Comparison of ENCODE assay signal across 24 cellular contexts in genomic region chr7:23600251-23600650, GRCh38. TPM values are rescaled to one million over a fixed set of nuclear protein-coding genes. Genes with fewer than 3 reads are reported as not detected.
A peak's percentile ranks its signal among the peaks of the same experiment; 100 is the strongest.
DNase-seq lines count a peak whose midpoint lies in the region; ATAC-seq, FAIRE-seq and TF ChIP-seq lines count a peak whose summit lies in the region.
"Had no signal": no experiment of that assay in that cellular context is flagged by ENCODE, and none has a peak within 500 bp of the region (broad histone marks: within the 10 kb centered on the region; RNA-seq: fewer than 3 reads in every experiment).

No MANE protein-coding gene starts in this region.

- peak overlapping the region; percentile 74 for H3K4me2 ChIP-seq in GM12878 (ENCODE audit: control insufficient read depth, insufficient read depth)

- CTCF ChIA-PET in CD4-positive, alpha-beta T cell (lab: Charles Lee): interaction anchor here (0.6 to 4.3 kb wide), 3 partner anchors 53 to 1417 kb away, joined by 3 to 15 read pairs (median 4); no protein-coding TSS in a partner anchor
- CTCF ChIA-PET in GM12878 (lab: Yijun Ruan, JAX): interaction anchor here (0.6 to 4.1 kb wide), 5 partner anchors 8 to 414 kb away, joined by 5 to 20 read pairs (median 7); no protein-coding TSS in a partner anchor

- H3K4me1 Mint-ChIP-seq in CD4-positive, alpha-beta T cell (ENCODE audit: low read depth): peaks cover 46% of the 10 kb centered on the region
- peaks cover 64% of the 10 kb centered on the region for H3K4me1 Mint-ChIP-seq in HFFc6 (ENCODE audit: low read depth)
- H3K4me1 Mint-ChIP-seq in neural crest cell: peaks cover 38% of the 10 kb centered on the region
- peaks cover 30 to 47% of the 10 kb centered on the region in 2 donors for H3K4me1 Mint-ChIP-seq in natural killer cell

- peaks cover 14% of the 10 kb centered on the region for H3K36me3 Mint-ChIP-seq in CD4-positive, alpha-beta T cell (ENCODE audit: low read depth)
- no peaks in the 10 kb centered on the region for H3K36me3 Mint-ChIP-seq in HFFc6 (ENCODE audit: low read depth)
- H3K36me3 Mint-ChIP-seq in neural crest cell (ENCODE audit: low read depth): peaks cover 4% of the 10 kb centered on the region
- no peaks in the 10 kb centered on the region for H3K36me3 Mint-ChIP-seq in natural killer cell

- SMC1A ChIA-PET in GM12878 (lab: Charles Lee; ENCODE audit: uncharacterized antibody, unreplicated experiment): interaction anchor here (1.2 to 4.5 kb wide), 9 partner anchors 9 to 96 kb away, joined by 3 to 29 read pairs (median 5); partner anchors contain the start of gene FAM221A

- H3K27ac Mint-ChIP-seq in CD4-positive, alpha-beta T cell: no peak overlapping the region
- H3K27ac Mint-ChIP-seq in HFFc6 (peak overlapping the region; percentile 13; the same call in 1 of the 2 replicates), neural crest cell (ENCODE audit: unreplicated experiment) (no peak overlapping the region), natural killer cell (no peak overlapping the region)
- H3K27ac Mint-ChIP-seq: activated CD8-positive, alpha-beta T cell treated with anti-CD3 and anti-CD28 coated beads, Interleukin-2, amount 10 ng/mL, durations not matched to agents 7 days and 5 days; CD4-positive, alpha-beta memory T cell had no signal

- no peak for TF ChIP-seq POLR2A in GM12878 (IDR thresholded peaks at IDR 0.05; ENCODE audit: low read depth, low read length)
- TF ChIP-seq POLR2A in stomach (IDR thresholded peaks at IDR 0.05): no peak

- peak overlapping the region; percentile 2 for H3K9ac ChIP-seq in GM12878 (ENCODE audit: control insufficient read depth, insufficient read depth, low read length)

- H3K27me3 Mint-ChIP-seq in CD4-positive, alpha-beta T cell: no peaks in the 10 kb centered on the region
- H3K27me3 Mint-ChIP-seq in HFFc6 (ENCODE audit: insufficient read depth): peaks cover 5% of the 10 kb centered on the region; the same call in 1 of the 2 replicates
- peaks cover 6% of the 10 kb centered on the region for H3K27me3 Mint-ChIP-seq in neural crest cell (ENCODE audit: low read depth)
- peaks cover 5% of the 10 kb centered on the region in 2 donors for H3K27me3 Mint-ChIP-seq in natural killer cell (ENCODE audit: low read depth in 2 of 2)
- H3K27me3 Mint-ChIP-seq: CD4-positive, alpha-beta memory T cell had no signal

- no peak for ATAC-seq in CD4-positive, alpha-beta T cell (ENCODE audit: poor library complexity)
- ATAC-seq in GM12878 (no peak), natural killer cell (no peak)
- ATAC-seq: activated CD4-positive, CD25-positive, alpha-beta regulatory T cell treated with anti-CD3 and anti-CD28 coated beads, Interleukin-2, amount 50 U/mL, for 24 hours; activated CD8-positive, alpha-beta T cell treated with anti-CD3 and anti-CD28 coated beads, Interleukin-2, amount 10 ng/mL, durations not matched to agents 7 days and 5 days; heart left ventricle; K562; Right ventricle myocardium inferior had no signal

- TF ChIP-seq CTCF in CD4-positive, alpha-beta T cell (IDR thresholded peaks at IDR 0.05): no peak
- TF ChIP-seq CTCF in HFFc6 (IDR thresholded peaks at IDR 0.05) (no peak), GM12878 (IDR thresholded peaks at IDR 0.05 in 2 of 3, conservative IDR thresholded peaks at IDR 0.05 in 1 of 3; ENCODE audit: control insufficient read depth in 2 of 3, extremely low read depth in 1 of 3, insufficient read depth in 1 of 3, low read depth in 3 of 3, low read length in 3 of 3) (no peak), neural crest cell (conservative IDR thresholded peaks at IDR 0.05) (no peak), stomach (IDR thresholded peaks at IDR 0.05) (no peak), natural killer cell (IDR thresholded peaks at IDR 0.05) (no peak)

- intact Hi-C loops in CD4-positive, alpha-beta T cell (cut with DNase I, micrococcal nuclease): no loop called here
- intact Hi-C loops in GM12878 (cut with micrococcal nuclease; ENCODE audit: unreplicated experiment): no loop called here
- intact Hi-C loops in stomach (cut with DNase I; ENCODE audit: low total_unique reads): no loop called here
- intact Hi-C loops in natural killer cell (cut with micrococcal nuclease): no loop called here

- no peak overlapping the region for H2AFZ ChIP-seq in GM12878 (ENCODE audit: control insufficient read depth, low read depth, low read length)

- H3K4me3 Mint-ChIP-seq in CD4-positive, alpha-beta T cell: peak overlapping the region; percentile 57
- H3K4me3 Mint-ChIP-seq in HFFc6 (peak overlapping the region; percentile 11), neural crest cell (peak overlapping the region; percentile 74), natural killer cell (no peak overlapping the region)
- H3K4me3 Mint-ChIP-seq: activated CD8-positive, alpha-beta T cell treated with anti-CD3 and anti-CD28 coated beads, Interleukin-2, amount 10 ng/mL, durations not matched to agents 7 days and 5 days had no signal

- H4K20me1 ChIP-seq in GM12878 (ENCODE audit: control insufficient read depth, insufficient read depth): no peaks in the 10 kb centered on the region

- no peak for FAIRE-seq in GM12878 (lab: Jason Lieb, UNC)
- FAIRE-seq: endothelial cell of umbilical vein, H1, K562 had no signal

- in situ Hi-C loops in GM12878 (cut with MboI): no loop called here

- H3K4me1 ChIP-seq in GM12878 (ENCODE audit: control insufficient read depth, insufficient read depth, low read length) (peaks cover 24% of the 10 kb centered on the region), stomach (peaks cover 12 to 66% (median 39%) of the 10 kb centered on the region in 4 donors)
- H3K4me1 ChIP-seq: prostate gland had no signal

- H3K27me3 ChIP-seq in CD4-positive, alpha-beta T cell (ENCODE audit: control insufficient read depth, insufficient read depth, low read length): no peaks in the 10 kb centered on the region
- H3K27me3 ChIP-seq in GM12878 (replicated peaks in 1 of 2; ENCODE audit: control insufficient read depth in 2 of 2, insufficient read depth in 2 of 2, low read length in 1 of 2) (no peaks in the 10 kb centered on the region), stomach (no peaks in the 10 kb centered on the region)
- H3K27me3 ChIP-seq: adrenal gland, heart left ventricle, suprapubic skin had no signal

- peaks cover 0 to 4% of the 10 kb centered on the region in 2 experiments; a peak in 1 of 4 replicates for H3K36me3 ChIP-seq in GM12878 (ENCODE audit: control insufficient read depth in 2 of 2, insufficient read depth in 2 of 2, low read length in 1 of 2)
- no peaks in the 10 kb centered on the region for H3K36me3 ChIP-seq in stomach
- H3K36me3 ChIP-seq: adrenal gland, heart left ventricle, prostate gland, suprapubic skin had no signal

- no peak for DNase-seq in CD4-positive, alpha-beta T cell
- peak; percentile 24 for DNase-seq in HFFc6
- no peak for DNase-seq in GM12878 (ENCODE audit: low read depth, low spot score)
- no peak for DNase-seq in neural crest cell (ENCODE audit: low read depth, low spot score)
- no peak for DNase-seq in putamen (ENCODE audit: low spot score)
- DNase-seq in stomach: no peak
- DNase-seq in natural killer cell: no peak
- no peak for DNase-seq in activated T-cell treated with anti-CD3 and anti-CD28 coated beads, Interleukin-2, amount 50 U/mL, for 48 hours
- DNase-seq: activated CD8-positive, alpha-beta T cell treated with anti-CD3 and anti-CD28 coated beads, Interleukin-2, amount 10 ng/mL, durations not matched to agents 7 days and 5 days; adrenal gland; CD4-positive, alpha-beta memory T cell; heart left ventricle; NCI-H187; NCI-H2227 treated with DMSO at 0.1 percent for 48 hours; NCI-H82; stimulated activated CD4-positive, alpha-beta T cell treated with anti-CD3 and anti-CD28 coated beads, Interleukin-1b, Interleukin-23, amount 100 ng/mL, for 48 hours had no signal

- no peaks in the 10 kb centered on the region for H3K9me3 Mint-ChIP-seq in CD4-positive, alpha-beta T cell
- no peaks in the 10 kb centered on the region for H3K9me3 Mint-ChIP-seq in HFFc6
- peaks cover 4% of the 10 kb centered on the region for H3K9me3 Mint-ChIP-seq in neural crest cell
- H3K9me3 Mint-ChIP-seq in natural killer cell: no peaks in the 10 kb centered on the region
- H3K9me3 Mint-ChIP-seq: CD4-positive, alpha-beta memory T cell had no signal

- TF ChIP-seq EP300 in GM12878 (IDR thresholded peaks at IDR 0.05; ENCODE audit: borderline replicate concordance in 1 of 2, control insufficient read depth in 1 of 2, low read depth in 2 of 2, low read length in 2 of 2) (no peak), stomach (IDR thresholded peaks at IDR 0.05) (no peak)

- POLR2A ChIA-PET in CD4-positive, alpha-beta T cell (lab: Charles Lee): interaction anchor here (0.6 kb wide), 2 partner anchors 68 to 982 kb away, joined by 3 to 4 read pairs; no protein-coding TSS in a partner anchor
- POLR2A ChIA-PET in GM12878 (lab: Charles Lee): interaction anchor here (0.6 to 2.0 kb wide), 4 partner anchors 9 to 1066 kb away, joined by 4 to 8 read pairs (median 4); no protein-coding TSS in a partner anchor

- WGBS in GM12878 (ENCODE audit: insufficient coverage, insufficient replicate concordance, low lambda C conversion rate, missing lambda C conversion rate): 45% methylated on average over 4 of the region's 4 CpGs
- 68 to 75% (median 72%) methylated on average over 4 of the region's 4 CpGs for WGBS in stomach, 5 donors

- RAD21 ChIA-PET in GM12878 (lab: Charles Lee; ENCODE audit: unreplicated experiment): interaction anchor here (0.7 to 3.9 kb wide), 5 partner anchors 18 to 1525 kb away, joined by 3 to 20 read pairs (median 3); no protein-coding TSS in a partner anchor

- no peak for TF ChIP-seq RAD21 in GM12878 (IDR thresholded peaks at IDR 0.05; ENCODE audit: insufficient read depth, low read depth, low read length)

- no TSS peak for BruUV-seq in GM12878 (replicated peaks; lab: Mats Ljungman, UMichigan)

- H3K79me2 ChIP-seq in GM12878 (ENCODE audit: control insufficient read depth, insufficient read depth, low read length): peaks cover 71% of the 10 kb centered on the region

- H3K4me3 ChIP-seq in GM12878 (peak overlapping the region; percentile 76), stomach (no peak overlapping the region)
- H3K4me3 ChIP-seq: adrenal gland, heart left ventricle, K562, prostate gland, skin epidermis, suprapubic skin had no signal

- no peak overlapping the region for H3K27ac ChIP-seq in CD4-positive, alpha-beta T cell (ENCODE audit: low read depth, low read length)
- H3K27ac ChIP-seq in GM12878 (ENCODE audit: control insufficient read depth, insufficient read depth) (peak overlapping the region; percentile 27), stomach (no peak overlapping the region)
- H3K27ac ChIP-seq: adrenal gland, heart left ventricle, prostate gland, skin epidermis, suprapubic skin had no signal

- H3K9me3 ChIP-seq in CD4-positive, alpha-beta T cell (ENCODE audit: control insufficient read depth, low read length): no peaks in the 10 kb centered on the region
- no peaks in the 10 kb centered on the region for H3K9me3 ChIP-seq in GM12878 (replicated peaks; ENCODE audit: control insufficient read depth, insufficient read depth, low read length)
- H3K9me3 ChIP-seq in stomach: no peaks in the 10 kb centered on the region
- H3K9me3 ChIP-seq: adrenal gland, heart left ventricle, prostate gland, suprapubic skin had no signal

RNA-seq across cellular contexts. Expression of gene CCDC126, which starts 3.1 kb away (rescaled TPM):
- total RNA-seq in CD4-positive, alpha-beta T cell: 10 to 100 TPM in 1 of 2 experiments, 1 to 10 TPM in 1; 8.3 to 10.3 TPM
- total RNA-seq in HFFc6 (2021; fragmentation: NEBNext Ultra II Directional; extraction: Animal tissue kit (Norgen Biotek cat#: 25700)): 1 to 10 TPM; 3.9 to 5.9 (median 4.8) TPM
- 26.3 and 27.5 TPM in 2 replicates for total RNA-seq in GM12878 (2013; cell fraction: nucleolus; rRNA removed)
- total RNA-seq in GM12878 (2014; rRNA removed): 24.7 and 31.6 TPM in 2 replicates
- 23.4 and 23.5 TPM in 2 replicates for total RNA-seq in GM12878 (2014; rRNA removed; fragmentation: Illumina TruSeq; extraction: Trizol)
- 21.7 and 21.8 TPM in 2 replicates for total RNA-seq in GM12878 (2021)
- 5.8 TPM for polyA plus RNA-seq in GM12878 (2011; ENCODE audit: low read depth)
- polyA plus RNA-seq in GM12878 (2011; rRNA removed): 10.9 and 18.2 TPM in 2 replicates
- 4.5 and 6.2 TPM in 2 replicates for polyA plus RNA-seq in GM12878 (2011; cell fraction: cytosol; rRNA removed)
- 7.9 and 10.2 TPM in 2 replicates for polyA plus RNA-seq in GM12878 (2011; cell fraction: nucleus; rRNA removed)
- polyA plus RNA-seq in GM12878 (2012): 8.7 and 12.1 TPM in 2 replicates
- polyA plus RNA-seq in GM12878 (2014; fragmentation: Illumina TruSeq; extraction: Trizol): 18.4 and 20.0 TPM in 2 replicates
- polyA plus RNA-seq in GM12878 (2014; fragmentation: Nextera tagmentation; extraction: Ambion mirVana): 10 to 100 TPM; 34.3 to 49.9 TPM
- 17.2 and 22.9 TPM in 2 replicates for polyA plus RNA-seq in GM12878 (2014; rRNA removed)
- polyA plus RNA-seq in GM12878 (2016; fragmentation: Nextera tagmentation; extraction: Ambion mirVana): 10 to 100 TPM; 32.7 to 38.7 TPM
- 7.5 and 13.4 TPM in 2 replicates for polyA minus RNA-seq in GM12878 (2011; rRNA and poly(A)+ RNA removed)
- 6.1 TPM in 2 replicates for polyA minus RNA-seq in GM12878 (2011; cell fraction: cytosol; rRNA and poly(A)+ RNA removed)
- polyA minus RNA-seq in GM12878 (2011; cell fraction: nucleus; rRNA and poly(A)+ RNA removed): 13.3 and 23.3 TPM in 2 replicates
- total RNA-seq in neural crest cell: 7.3 and 9.5 TPM in 2 replicates
- total RNA-seq in stomach: 10 to 100 TPM in 3 of 5 donors, 1 to 10 TPM in 1, not detected in 1; 7.6 to 29.7 (median 14.8) TPM
- 1 to 10 TPM; 2.8 to 4.8 (median 3.5) TPM for polyA plus RNA-seq in stomach
- 10 to 100 TPM; 13.4 to 19.0 (median 16.9) TPM for total RNA-seq in natural killer cell
